ENCODE assay signal across 1 cellular context in genomic region chr10:83871486-83872081, GRCh38.
A peak's percentile ranks its signal among the peaks of the same experiment; 100 is the strongest.
TF ChIP-seq lines count a peak whose summit lies in the region.

No MANE protein-coding gene starts in this region.

TF ChIP-seq in K562, 482 proteins besides CTCF, POLR2A, EP300 and RAD21 (continued from another document):
- TF ChIP-seq PHTF2 (CRISPR knock-in tag; IDR thresholded peaks at IDR 0.05) (no peak), MLLT1 (IDR thresholded peaks at IDR 0.05) (no peak), NBN (IDR thresholded peaks at IDR 0.05; ENCODE audit: low read depth) (no peak), STAG1 (CRISPR knock-in tag; IDR thresholded peaks at IDR 0.05; ENCODE audit: borderline replicate concordance) (peak; percentile 75; the same call in 1 of the 2 replicates), RBM22 (IDR thresholded peaks at IDR 0.05; ENCODE audit: low read depth, low read length, poor library complexity, severe bottlenecking) (no peak), CREM (IDR thresholded peaks at IDR 0.05; ENCODE audit: low read depth) (peak; percentile 27; the same call in 1 of the 2 replicates), TCF3 (CRISPR knock-in tag; IDR thresholded peaks at IDR 0.05) (no peak), GMEB1 (CRISPR knock-in tag; IDR thresholded peaks at IDR 0.05) (no peak), ELF4 (CRISPR knock-in tag; IDR thresholded peaks at IDR 0.05) (no peak), ZBTB26 (CRISPR knock-in tag; IDR thresholded peaks at IDR 0.05) (no peak), SRSF9 (IDR thresholded peaks at IDR 0.05; ENCODE audit: borderline replicate concordance, low read depth, low read length) (no peak), TSHZ1 (CRISPR knock-in tag; IDR thresholded peaks at IDR 0.05) (no peak), RFX7 (CRISPR knock-in tag; IDR thresholded peaks at IDR 0.05) (no peak), DEAF1 (CRISPR knock-in tag; IDR thresholded peaks at IDR 0.05) (peak; percentile 89), NCOA1 (IDR thresholded peaks at IDR 0.05; ENCODE audit: low read depth) (no peak), HBP1 (CRISPR knock-in tag; IDR thresholded peaks at IDR 0.05) (no peak), ZNF212 (CRISPR knock-in tag; IDR thresholded peaks at IDR 0.05) (no peak), KLF16 (IDR thresholded peaks at IDR 0.05) (0 out of 2 replicates have a peak, but pooled peaks have one; percentile 4), CTBP1 (IDR thresholded peaks at IDR 0.05; ENCODE audit: borderline replicate concordance) (peak; percentile 21; the same call in 1 of the 2 replicates), ARID2 (IDR thresholded peaks at IDR 0.05) (no peak)
